In genomic region chr2:178271629-178272333, GRCh38 we compare ENCODE assay signal across 12 cellular contexts.
A peak's percentile ranks its signal among the peaks of the same experiment; 100 is the strongest.
DNase-seq lines count a peak whose midpoint lies in the region; ATAC-seq and TF ChIP-seq lines count a peak whose summit lies in the region.
"Had no signal": no experiment of that assay in that cellular context is flagged by ENCODE, and none has a peak within 500 bp of the region (broad histone marks: within the 10 kb centered on the region; RNA-seq: fewer than 3 reads in every experiment).

No MANE protein-coding gene starts in this region.

- peak in 2 of 3 donors; percentile 17 to 51 for DNase-seq in Peyer's patch
- peak; percentile 33 for DNase-seq in epithelial cell of prostate (ENCODE audit: low read depth, low spot score)
- peak; percentile 90 for DNase-seq in left lobe of liver (ENCODE audit: low spot score)
- DNase-seq in thoracic aorta (ENCODE audit: low spot score): peak; percentile 39
- no peak for DNase-seq in activated T-helper 1 cell treated with anti-CD3 and anti-CD28 coated beads, Interleukin-12 subunit alpha, Interleukin-12 subunit beta, Interleukin-2, Interleukin-4 antibody, amounts not matched to agents 30 ng/mL and 10 ng/mL and 1 ng/mL, durations not matched to agents 14 hours and 24 hours and 36 hours (ENCODE audit: low spot score)
- DNase-seq: activated T-cell treated with anti-CD3 and anti-CD28 coated beads for 4 hours, DND-41 had no signal

- intact Hi-C loops in activated T-helper 1 cell treated with anti-CD3 and anti-CD28 coated beads, Interleukin-12 subunit alpha, Interleukin-12 subunit beta, Interleukin-2, Interleukin-4 antibody, amounts not matched to agents 30 ng/mL and 10 ng/mL and 1 ng/mL, durations not matched to agents 14 hours and 24 hours and 36 hours (cut with micrococcal nuclease): no loop called here

- H3K4me3 ChIP-seq in Peyer's patch: no peak overlapping the region
- H3K4me3 ChIP-seq in thoracic aorta: peak overlapping the region; percentile 1

- no peaks in the 10 kb centered on the region for H3K36me3 Mint-ChIP-seq in activated T-helper 1 cell treated with anti-CD3 and anti-CD28 coated beads, Interleukin-12 subunit alpha, Interleukin-12 subunit beta, Interleukin-2, Interleukin-4 antibody, amounts not matched to agents 30 ng/mL and 10 ng/mL and 1 ng/mL, durations not matched to agents 14 hours and 24 hours and 36 hours (ENCODE audit: low read depth)

- TF ChIP-seq CTCF in Peyer's patch (IDR thresholded peaks at IDR 0.05) (no peak), thoracic aorta (IDR thresholded peaks at IDR 0.05) (no peak)

- ATAC-seq in left lobe of liver (peak; percentile 97), thoracic aorta (ENCODE audit: insufficient number of reproducible peaks, low FRiP score, low read depth) (peak; percentile 53), HG02759 (IDR thresholded peaks at IDR 0.05; ENCODE audit: unreplicated experiment) (no peak), GM21723 (IDR thresholded peaks at IDR 0.05; ENCODE audit: unreplicated experiment) (no peak), GM21447 (IDR thresholded peaks at IDR 0.05; ENCODE audit: unreplicated experiment) (no peak)

- no peak overlapping the region for H3K4me3 Mint-ChIP-seq in activated T-helper 1 cell treated with anti-CD3 and anti-CD28 coated beads, Interleukin-12 subunit alpha, Interleukin-12 subunit beta, Interleukin-2, Interleukin-4 antibody, amounts not matched to agents 30 ng/mL and 10 ng/mL and 1 ng/mL, durations not matched to agents 14 hours and 24 hours and 36 hours
- H3K4me3 Mint-ChIP-seq: dendritic cell treated with granulocyte-macrophage colony-stimulating factor and Interleukin-4, amounts not matched to agents 40 ng/mL and 50 ng/mL, for 4 days had no signal

- H3K27ac ChIP-seq in Peyer's patch: no peak overlapping the region
- H3K27ac ChIP-seq in epithelial cell of prostate: peak overlapping the region; percentile 44
- peak overlapping the region; percentile 41 to 68 for H3K27ac ChIP-seq in thoracic aorta
- H3K27ac ChIP-seq: neutrophil had no signal

- no peaks in the 10 kb centered on the region for H3K4me1 Mint-ChIP-seq in activated T-helper 1 cell treated with anti-CD3 and anti-CD28 coated beads, Interleukin-12 subunit alpha, Interleukin-12 subunit beta, Interleukin-2, Interleukin-4 antibody, amounts not matched to agents 30 ng/mL and 10 ng/mL and 1 ng/mL, durations not matched to agents 14 hours and 24 hours and 36 hours (ENCODE audit: low read depth)

- no peaks in the 10 kb centered on the region for H3K9me3 Mint-ChIP-seq in activated T-helper 1 cell treated with anti-CD3 and anti-CD28 coated beads, Interleukin-12 subunit alpha, Interleukin-12 subunit beta, Interleukin-2, Interleukin-4 antibody, amounts not matched to agents 30 ng/mL and 10 ng/mL and 1 ng/mL, durations not matched to agents 14 hours and 24 hours and 36 hours
- H3K9me3 Mint-ChIP-seq: dendritic cell treated with granulocyte-macrophage colony-stimulating factor and Interleukin-4, amounts not matched to agents 40 ng/mL and 50 ng/mL, for 4 days had no signal

- H3K9me3 ChIP-seq in Peyer's patch: no peaks in the 10 kb centered on the region
- H3K9me3 ChIP-seq in thoracic aorta: no peaks in the 10 kb centered on the region
- H3K9me3 ChIP-seq: neutrophil had no signal

- H3K36me3 ChIP-seq in Peyer's patch (no peaks in the 10 kb centered on the region), thoracic aorta (no peaks in the 10 kb centered on the region)
- H3K36me3 ChIP-seq: neutrophil had no signal

- peaks cover 7% of the 10 kb centered on the region for H3K27me3 Mint-ChIP-seq in activated T-helper 1 cell treated with anti-CD3 and anti-CD28 coated beads, Interleukin-12 subunit alpha, Interleukin-12 subunit beta, Interleukin-2, Interleukin-4 antibody, amounts not matched to agents 30 ng/mL and 10 ng/mL and 1 ng/mL, durations not matched to agents 14 hours and 24 hours and 36 hours (ENCODE audit: insufficient read depth)
- H3K27me3 Mint-ChIP-seq: dendritic cell treated with granulocyte-macrophage colony-stimulating factor and Interleukin-4, amounts not matched to agents 40 ng/mL and 50 ng/mL, for 4 days had no signal

- TF ChIP-seq POLR2A in Peyer's patch (IDR thresholded peaks at IDR 0.05): no peak

- no peaks in the 10 kb centered on the region for H3K4me1 ChIP-seq in Peyer's patch
- H3K4me1 ChIP-seq in thoracic aorta (ENCODE audit: control insufficient read depth in 1 of 2, low read depth in 2 of 2): peaks cover 0 to 20% of the 10 kb centered on the region in 2 donors

- H3K27ac Mint-ChIP-seq in activated T-helper 1 cell treated with anti-CD3 and anti-CD28 coated beads, Interleukin-12 subunit alpha, Interleukin-12 subunit beta, Interleukin-2, Interleukin-4 antibody, amounts not matched to agents 30 ng/mL and 10 ng/mL and 1 ng/mL, durations not matched to agents 14 hours and 24 hours and 36 hours: no peak overlapping the region
- H3K27ac Mint-ChIP-seq: dendritic cell treated with granulocyte-macrophage colony-stimulating factor and Interleukin-4, amounts not matched to agents 40 ng/mL and 50 ng/mL, for 4 days had no signal

- H3K27me3 ChIP-seq in Peyer's patch (no peaks in the 10 kb centered on the region), thoracic aorta (replicated peaks; ENCODE audit: insufficient read depth) (no peaks in the 10 kb centered on the region)
- H3K27me3 ChIP-seq: neutrophil had no signal

Comparison
In these comparisons a context has a peak if more than half of its experiments do, and no peak if none do; other contexts are left out.
1. H3K27ac ChIP-seq: peak in epithelial cell of prostate (single experiment) and thoracic aorta (2 of 2); none in Peyer's patch (0 of 4).
2. ATAC-seq: peak in left lobe of liver (single experiment) and thoracic aorta (single experiment); none in HG02759 (single experiment), GM21723 (single experiment) and GM21447 (single experiment).